In the genomic region with DNA sequence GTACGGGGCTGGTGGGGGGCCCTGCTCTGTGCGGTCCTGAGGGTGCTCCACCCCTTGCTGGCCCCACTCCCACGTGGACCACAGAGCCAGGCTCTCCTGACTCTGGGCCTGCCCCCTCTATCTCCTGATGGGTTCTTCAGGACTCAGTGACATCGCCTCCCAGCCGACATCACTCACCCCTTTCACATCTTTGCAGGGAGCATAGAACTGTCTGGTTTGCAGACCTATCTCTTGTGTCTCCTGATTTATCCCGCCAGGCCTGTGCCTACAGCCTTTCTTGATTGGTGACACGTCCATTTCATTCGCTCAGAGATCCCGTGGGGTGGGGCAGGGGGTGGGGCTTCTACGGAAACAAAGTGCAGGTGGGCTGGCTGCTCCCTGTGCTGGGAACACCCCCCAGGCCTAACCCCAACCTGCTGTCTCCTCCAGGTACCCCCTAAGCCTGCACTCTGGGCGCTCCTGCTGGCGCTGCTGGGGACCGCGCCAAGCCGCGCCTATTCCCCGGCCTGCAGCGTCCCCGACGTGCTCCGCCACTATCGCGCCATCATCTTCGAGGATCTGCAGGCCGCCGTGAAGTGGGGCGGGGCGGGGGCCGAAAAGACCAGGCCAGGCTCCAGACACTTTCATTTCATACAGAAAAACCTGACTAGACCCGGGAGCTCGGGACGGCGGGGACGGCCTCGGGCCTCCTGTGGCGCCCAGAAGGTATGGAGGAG, we compare ENCODE assay signal across 9 cellular contexts. TPM values are rescaled to one million over a fixed set of nuclear protein-coding genes. Genes with fewer than 3 reads are reported as not detected.
DNase-seq lines count a peak whose midpoint lies in the region; ATAC-seq, FAIRE-seq and TF ChIP-seq lines count a peak whose summit lies in the region.
"Had no signal": no experiment of that assay in that cellular context is flagged by ENCODE, and none has a peak within 500 bp of the region (broad histone marks: within the 10 kb centered on the region; RNA-seq: fewer than 3 reads in every experiment).

No MANE protein-coding gene starts in this region.

- no peak overlapping the region for H3K4me3 ChIP-seq in mesenchymal stem cell (ENCODE audit: insufficient read depth in 1 of 2, low read depth in 1 of 2, low read length in 2 of 2)

- H3K36me3 ChIP-seq in mesenchymal stem cell (ENCODE audit: control insufficient read depth in 1 of 2, insufficient read depth in 2 of 2, low read depth in 1 of 2, low read length in 2 of 2), result peaks cover 24 to 35% of the 10 kb centered on the region in 2 experiments

- H3K79me1 ChIP-seq in mesenchymal stem cell (replicated peaks; ENCODE audit: low read length, poor library complexity, severe bottlenecking), result no peaks in the 10 kb centered on the region

- no peak overlapping the region for H3K14ac ChIP-seq in mesenchymal stem cell (ENCODE audit: low read length in 2 of 2)

- H3K4me3 Mint-ChIP-seq in activated T-cell treated with anti-CD3 and anti-CD28 coated beads, Interleukin-2, amount 50 U/mL, for 4 hours, result peak overlapping the region; percentile 59

- no peak overlapping the region for H4K91ac ChIP-seq in mesenchymal stem cell (ENCODE audit: low read length)

- no peak for FAIRE-seq in H54 (lab: Jason Lieb, UNC)
- FAIRE-seq: pancreas had no signal

- no peaks in the 10 kb centered on the region for H3K9me3 Mint-ChIP-seq in activated T-cell treated with anti-CD3 and anti-CD28 coated beads, Interleukin-2, amount 50 U/mL, for 4 hours

- no peak overlapping the region for H2BK120ac ChIP-seq in mesenchymal stem cell (ENCODE audit: low read depth, low read length)

- peaks cover 45% of the 10 kb centered on the region for H3K4me1 ChIP-seq in mesenchymal stem cell (ENCODE audit: control insufficient read depth, insufficient read depth, low read depth, low read length)

- H3K4me1 Mint-ChIP-seq in activated T-cell treated with anti-CD3 and anti-CD28 coated beads, Interleukin-2, amount 50 U/mL, for 4 hours (ENCODE audit: low read depth), result peaks cover 64% of the 10 kb centered on the region

- no peak overlapping the region for H2AK5ac ChIP-seq in mesenchymal stem cell (ENCODE audit: low read length, severe bottlenecking)

- H3K9ac ChIP-seq in mesenchymal stem cell (ENCODE audit: low read length), result no peak overlapping the region

- no peaks in the 10 kb centered on the region for H3K27me3 Mint-ChIP-seq in activated T-cell treated with anti-CD3 and anti-CD28 coated beads, Interleukin-2, amount 50 U/mL, for 4 hours (ENCODE audit: low read depth)

- no peak overlapping the region for H2BK12ac ChIP-seq in mesenchymal stem cell (ENCODE audit: low read length in 2 of 2)

- peak overlapping the region in 1 of 2 experiments; percentile 11 for H3K23ac ChIP-seq in mesenchymal stem cell (ENCODE audit: low read length in 2 of 2)

- 30% methylated on average over 23 of the region's 36 CpGs for WGBS in mesenchymal stem cell

- TF ChIP-seq POLR2A in H54 (IDR thresholded peaks at IDR 0.05; ENCODE audit: low read depth, low read length), result no peak

- H2AFZ ChIP-seq in mesenchymal stem cell (ENCODE audit: low read depth, low read length), result no peak overlapping the region

- H3K9me3 ChIP-seq in mesenchymal stem cell (ENCODE audit: control insufficient read depth, low read length), result no peaks in the 10 kb centered on the region
- H3K9me3 ChIP-seq: pancreas had no signal

- H3K4me2 ChIP-seq in mesenchymal stem cell (ENCODE audit: low read length, poor library complexity, severe bottlenecking), result peak overlapping the region; percentile 5

- H2BK5ac ChIP-seq in mesenchymal stem cell (ENCODE audit: low read depth, low read length, poor library complexity, severe bottlenecking), result no peak overlapping the region

- H3K36me3 Mint-ChIP-seq in activated T-cell treated with anti-CD3 and anti-CD28 coated beads, Interleukin-2, amount 50 U/mL, for 4 hours (ENCODE audit: insufficient read depth), result peaks cover 2% of the 10 kb centered on the region

- DNase-seq in DMS79 treated with DMSO at 0.1 percent for 48 hours (lab: John Stamatoyannopoulos, UW) (peak; percentile 65), HuH-7 (ENCODE audit: low spot score) (peak; percentile 79), mesenchymal stem cell (no peak), H54 (ENCODE audit: insufficient read length, low spot score) (no peak)
- DNase-seq in activated T-cell treated with anti-CD3 and anti-CD28 coated beads, Interleukin-2, amount 50 U/mL, for 4 hours, result no peak
- no peak for DNase-seq in activated effector memory CD4-positive, alpha-beta T cell treated with anti-CD3 and anti-CD28 coated beads, Interleukin-2, amount 50 U/mL, for 16 hours

- H3K27me3 ChIP-seq in mesenchymal stem cell (ENCODE audit: control insufficient read depth in 1 of 2, insufficient read depth in 1 of 2, low read length in 2 of 2), result peaks cover 35 to 58% of the 10 kb centered on the region in 2 experiments
- H3K27me3 ChIP-seq: pancreas had no signal

- ATAC-seq in activated T-cell treated with anti-CD3 and anti-CD28 coated beads, Interleukin-2, amount 50 U/mL, for 4 hours, result no peak
- ATAC-seq in GM18861 (IDR thresholded peaks at IDR 0.05; ENCODE audit: unreplicated experiment), result no peak
- ATAC-seq in GM18873 (IDR thresholded peaks at IDR 0.05; ENCODE audit: low FRiP score, unreplicated experiment), result no peak

- no peak overlapping the region for H4K8ac ChIP-seq in mesenchymal stem cell (ENCODE audit: low read length)

- no peak overlapping the region for H3K18ac ChIP-seq in mesenchymal stem cell (ENCODE audit: low read depth in 1 of 2, low read length in 2 of 2)

- H2BK15ac ChIP-seq in mesenchymal stem cell (ENCODE audit: low read depth, poor library complexity, severe bottlenecking), result no peak overlapping the region

- H3K27ac ChIP-seq in mesenchymal stem cell (ENCODE audit: low read length, poor library complexity, severe bottlenecking), result no peak overlapping the region

- no peak overlapping the region for H3K4ac ChIP-seq in mesenchymal stem cell (ENCODE audit: low read depth in 1 of 2, low read length in 2 of 2)

RNA-seq across cellular contexts. Expression of a gene that starts 1.7 kb away (rescaled TPM):
- 1 to 10 TPM; 2.6 to 3.9 (median 3.2) TPM for total RNA-seq in activated T-cell treated with anti-CD3 and anti-CD28 coated beads, Interleukin-2, amount 50 U/mL, for 4 hours
- polyA plus RNA-seq in mesenchymal stem cell (2013, experiment 1 of 2), result 0.07 TPM
- polyA plus RNA-seq in mesenchymal stem cell (2013, experiment 2 of 2), result 0.10 TPM

RNA-seq across cellular contexts. Expression of a gene that starts 11.8 kb away (rescaled TPM):
- under 1 TPM; 0.13 to 0.24 (median 0.24) TPM for total RNA-seq in activated T-cell treated with anti-CD3 and anti-CD28 coated beads, Interleukin-2, amount 50 U/mL, for 4 hours
- 0.33 TPM for polyA plus RNA-seq in mesenchymal stem cell (2013, experiment 1 of 2)
- 0.27 TPM for polyA plus RNA-seq in mesenchymal stem cell (2013, experiment 2 of 2)

RNA-seq across cellular contexts. Expression of a gene that starts 25.3 kb away (rescaled TPM):
- 10 to 100 TPM; 10.5 to 17.3 (median 11.5) TPM for total RNA-seq in activated T-cell treated with anti-CD3 and anti-CD28 coated beads, Interleukin-2, amount 50 U/mL, for 4 hours
- 57.9 TPM for polyA plus RNA-seq in mesenchymal stem cell (2013, experiment 1 of 2)
- polyA plus RNA-seq in mesenchymal stem cell (2013, experiment 2 of 2), result 60.9 TPM

RNA-seq across cellular contexts. Expression of a gene that starts 41.7 kb away (rescaled TPM):
- total RNA-seq in activated T-cell treated with anti-CD3 and anti-CD28 coated beads, Interleukin-2, amount 50 U/mL, for 4 hours, result 10 to 100 TPM; 41.7 to 49.0 (median 47.0) TPM
- 11.6 TPM for polyA plus RNA-seq in mesenchymal stem cell (2013, experiment 1 of 2)
- 13.4 TPM for polyA plus RNA-seq in mesenchymal stem cell (2013, experiment 2 of 2)

RNA-seq across cellular contexts. Expression of a gene that starts 42.2 kb away (rescaled TPM):
- total RNA-seq in activated T-cell treated with anti-CD3 and anti-CD28 coated beads, Interleukin-2, amount 50 U/mL, for 4 hours, result under 1 TPM in 2 of 3 donors, not detected in 1; 0.05 to 0.11 TPM
- polyA plus RNA-seq in mesenchymal stem cell (2013, experiment 1 of 2), result 0.54 TPM
- 0.40 TPM for polyA plus RNA-seq in mesenchymal stem cell (2013, experiment 2 of 2)

Comparison
In these comparisons a context has a peak if more than half of its experiments do, and no peak if none do; other contexts are left out.
1. DNase-seq: peak in DMS79 treated with DMSO at 0.1 percent for 48 hours (single experiment) and HuH-7 (single experiment); none in activated T-cell treated with anti-CD3 and anti-CD28 coated beads, Interleukin-2, amount 50 U/mL, for 4 hours (single experiment), mesenchymal stem cell (single experiment), activated effector memory CD4-positive, alpha-beta T cell treated with anti-CD3 and anti-CD28 coated beads, Interleukin-2, amount 50 U/mL, for 16 hours (single experiment) and H54 (single experiment).